Comparison of ENCODE assay signal across 12 cellular contexts in the genomic region with DNA sequence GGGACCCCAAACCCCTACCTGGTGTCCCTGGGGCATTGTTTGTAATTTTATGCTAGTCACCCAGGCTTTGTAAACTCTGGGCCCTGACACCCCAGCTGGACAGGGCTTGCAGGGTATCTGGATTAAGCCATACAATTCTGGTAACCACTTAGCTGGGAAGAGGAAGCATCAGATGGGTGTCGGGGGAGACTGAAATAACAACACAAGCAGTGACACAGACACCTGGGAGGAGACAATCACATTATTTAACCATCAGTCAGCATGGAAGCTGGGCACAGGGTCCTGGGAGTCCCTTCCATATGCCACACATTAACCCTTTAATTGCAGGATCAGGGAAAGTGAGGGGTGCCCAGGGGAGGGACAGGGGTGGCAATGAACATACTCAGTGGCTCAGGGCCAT. TPM values are rescaled to one million over a fixed set of nuclear protein-coding genes. Genes with fewer than 3 reads are reported as not detected.
DNase-seq lines count a peak whose midpoint lies in the region; FAIRE-seq and TF ChIP-seq lines count a peak whose summit lies in the region.
"Had no signal": no experiment of that assay in that cellular context is flagged by ENCODE, and none has a peak within 500 bp of the region (broad histone marks: within the 10 kb centered on the region; RNA-seq: fewer than 3 reads in every experiment).

No MANE protein-coding gene starts in this region.

- H4K20me1 ChIP-seq in BLaER1 treated with 17β-estradiol and CSF1 and Interleukin-3, amounts not matched to agents 10 nM and 100 nM: no peaks in the 10 kb centered on the region

- no peaks in the 10 kb centered on the region for H3K4me1 Mint-ChIP-seq in endodermal cell

- DNase-seq in KBM-7 (peak; percentile 38), endodermal cell (peak; percentile 31), ovary (no peak), HTR-8/SVneo (ENCODE audit: insufficient read length, low spot score) (no peak)
- DNase-seq in activated naive CD4-positive, alpha-beta T cell treated with anti-CD3 and anti-CD28 coated beads, Interleukin-2, amount 50 U/mL, for 16 hours: no peak
- DNase-seq: activated naive CD4-positive, alpha-beta T cell treated with anti-CD3 and anti-CD28 coated beads for 36 hours; effector CD4-positive, alpha-beta T cell; NK-92 treated with Interleukin-12 subunit alpha and Interleukin-12 subunit beta, amount 100 ng/mL, for 24 hours; nucleus accumbens; stomach had no signal

- TF ChIP-seq EP300 in ovary (IDR thresholded peaks at IDR 0.05): no peak

- H3K9ac ChIP-seq in BLaER1 treated with 17β-estradiol and CSF1 and Interleukin-3, amounts not matched to agents 10 nM and 100 nM: peak overlapping the region in 1 of 11 experiments; percentile 80; a peak in 2 of 22 replicates
- no peak overlapping the region for H3K9ac ChIP-seq in endodermal cell (ENCODE audit: extremely low read depth, low read length, poor library complexity, severe bottlenecking)

- peak overlapping the region in 4 of 11 experiments; percentile 62 to 77 (median 66); a peak in 3 of 22 replicates for H3K27ac ChIP-seq in BLaER1 treated with 17β-estradiol and CSF1 and Interleukin-3, amounts not matched to agents 10 nM and 100 nM
- H3K27ac ChIP-seq in endodermal cell (ENCODE audit: low read depth, low read length) (no peak overlapping the region), ovary (no peak overlapping the region)

- peak overlapping the region; percentile 68 to 91 (median 84) for H3K4me2 ChIP-seq in BLaER1 treated with 17β-estradiol and CSF1 and Interleukin-3, amounts not matched to agents 10 nM and 100 nM

- H3K36me3 Mint-ChIP-seq in endodermal cell (ENCODE audit: low read depth): no peaks in the 10 kb centered on the region

- no peak for FAIRE-seq in HTR-8/SVneo (lab: Jason Lieb, UNC)

- intact Hi-C loops in ovary (cut with DNase I): loop anchor here in 3 of 4 donors (2.0 to 5.0 kb wide), 2 partner anchors 85 to 86 kb away; no protein-coding TSS in a partner anchor

- no peaks in the 10 kb centered on the region for H3K9me3 ChIP-seq in BLaER1 treated with 17β-estradiol and CSF1 and Interleukin-3, amounts not matched to agents 10 nM and 100 nM (replicated peaks in 1 of 11)
- H3K9me3 ChIP-seq in endodermal cell (ENCODE audit: control insufficient read depth, low read length) (no peaks in the 10 kb centered on the region), ovary (no peaks in the 10 kb centered on the region)
- H3K9me3 ChIP-seq: stomach had no signal

- H3K9me3 Mint-ChIP-seq in endodermal cell: no peaks in the 10 kb centered on the region
- H3K9me3 Mint-ChIP-seq: activated naive CD4-positive, alpha-beta T cell treated with anti-CD3 and anti-CD28 coated beads for 36 hours had no signal

- no peak overlapping the region; a peak in 1 of 20 replicates for H3K4me3 ChIP-seq in BLaER1 treated with 17β-estradiol and CSF1 and Interleukin-3, amounts not matched to agents 10 nM and 100 nM
- H3K4me3 ChIP-seq in endodermal cell (ENCODE audit: low read length): no peak overlapping the region
- no peak overlapping the region for H3K4me3 ChIP-seq in ovary
- H3K4me3 ChIP-seq: lung had no signal

- no peaks in the 10 kb centered on the region for H3K36me3 ChIP-seq in BLaER1 treated with 17β-estradiol and CSF1 and Interleukin-3, amounts not matched to agents 10 nM and 100 nM
- no peaks in the 10 kb centered on the region for H3K36me3 ChIP-seq in endodermal cell (ENCODE audit: control insufficient read depth, insufficient read depth, low read length)
- H3K36me3 ChIP-seq in ovary: no peaks in the 10 kb centered on the region
- H3K36me3 ChIP-seq: stomach had no signal

- peaks cover 20 to 37% (median 26%) of the 10 kb centered on the region in 10 experiments for H3K4me1 ChIP-seq in BLaER1 treated with 17β-estradiol and CSF1 and Interleukin-3, amounts not matched to agents 10 nM and 100 nM
- no peaks in the 10 kb centered on the region for H3K4me1 ChIP-seq in endodermal cell (ENCODE audit: control insufficient read depth, insufficient read depth, low read length)
- no peaks in the 10 kb centered on the region for H3K4me1 ChIP-seq in ovary (ENCODE audit: insufficient read depth)

- no peak overlapping the region for H3K27ac Mint-ChIP-seq in endodermal cell
- H3K27ac Mint-ChIP-seq: activated naive CD4-positive, alpha-beta T cell treated with anti-CD3 and anti-CD28 coated beads for 36 hours had no signal

- TF ChIP-seq POLR2A in ovary (IDR thresholded peaks at IDR 0.05): no peak

- TF ChIP-seq CTCF in endodermal cell (conservative IDR thresholded peaks at IDR 0.05) (no peak), ovary (IDR thresholded peaks at IDR 0.05) (no peak)

- no peaks in the 10 kb centered on the region for H3K27me3 ChIP-seq in BLaER1 treated with 17β-estradiol and CSF1 and Interleukin-3, amounts not matched to agents 10 nM and 100 nM
- H3K27me3 ChIP-seq in endodermal cell (ENCODE audit: control insufficient read depth, insufficient read depth, low read length, poor library complexity, severe bottlenecking): peaks cover 15% of the 10 kb centered on the region
- no peaks in the 10 kb centered on the region for H3K27me3 ChIP-seq in ovary

- H3K27me3 Mint-ChIP-seq in endodermal cell (ENCODE audit: insufficient read depth): peaks cover 35% of the 10 kb centered on the region

- 86% methylated on average over 1 of the region's 1 CpG; no CpG with 5 or more reads in 1 of the 2 experiments for WGBS in endodermal cell (ENCODE audit: insufficient coverage in 1 of 2, insufficient read length in 1 of 2), 2 experiments
- WGBS in ovary, 3 donors: 85 to 100% (median 90%) methylated on average over 1 of the region's 1 CpG

- in situ Hi-C loops in KBM-7 (cut with MboI; ENCODE audit: low pct_unique_long_range_greater_than_20kb, low sequenced_read_pairs): no loop called here

- no peak overlapping the region for H3K4me3 Mint-ChIP-seq in endodermal cell

RNA-seq across cellular contexts. Expression of a gene that starts 29.8 kb away (rescaled TPM):
- total RNA-seq in endodermal cell (1 to 10 TPM; 1.3 to 2.8 TPM), ovary (1 to 10 TPM in 2 of 7 donors, under 1 TPM in 5; 0.53 to 1.2 (median 0.92) TPM)
- polyA plus RNA-seq in endodermal cell (2013, experiment 1 of 2): 17.6 TPM
- 13.1 TPM for polyA plus RNA-seq in endodermal cell (2013, experiment 2 of 2)
- polyA plus RNA-seq in ovary: under 1 TPM; 0.52 to 0.96 TPM

RNA-seq across cellular contexts. Expression of a gene that starts 38.0 kb away (rescaled TPM):
- 10 to 100 TPM; 24.8 to 27.2 TPM for total RNA-seq in endodermal cell
- 46.3 TPM for polyA plus RNA-seq in endodermal cell (2013, experiment 1 of 2)
- polyA plus RNA-seq in endodermal cell (2013, experiment 2 of 2): 38.0 TPM
- total RNA-seq in ovary: 10 to 100 TPM; 19.8 to 54.0 (median 48.5) TPM
- 10 to 100 TPM; 40.9 to 42.1 TPM for polyA plus RNA-seq in ovary

RNA-seq across cellular contexts. Expression of a gene that starts 38.2 kb away (rescaled TPM):
- 100 to 1,000 TPM; 123 to 163 TPM for total RNA-seq in endodermal cell
- polyA plus RNA-seq in endodermal cell (2013, experiment 1 of 2): 107 TPM
- 105 TPM for polyA plus RNA-seq in endodermal cell (2013, experiment 2 of 2)
- total RNA-seq in ovary: 10 to 100 TPM; 27.4 to 73.7 (median 61.2) TPM
- 10 to 100 TPM; 54.0 to 80.0 TPM for polyA plus RNA-seq in ovary

RNA-seq across cellular contexts. Expression of a gene that starts 42.0 kb away (rescaled TPM):
- total RNA-seq in endodermal cell: 1 to 10 TPM; 5.7 to 6.8 TPM
- polyA plus RNA-seq in endodermal cell (2013, experiment 1 of 2): 13.2 TPM
- polyA plus RNA-seq in endodermal cell (2013, experiment 2 of 2): 12.2 TPM
- 10 to 100 TPM in 2 of 7 donors, 1 to 10 TPM in 5; 4.0 to 18.4 (median 7.7) TPM for total RNA-seq in ovary
- 10 to 100 TPM in 1 of 2 donors, 1 to 10 TPM in 1; 9.4 to 10.3 TPM for polyA plus RNA-seq in ovary

RNA-seq across cellular contexts. Expression of a gene that starts 45.8 kb away (rescaled TPM):
- total RNA-seq in endodermal cell (10 to 100 TPM; 31.0 to 31.8 TPM), ovary (10 to 100 TPM; 20.7 to 70.6 (median 52.3) TPM)
- polyA plus RNA-seq in endodermal cell (2013, experiment 1 of 2): 65.4 TPM
- 55.9 TPM for polyA plus RNA-seq in endodermal cell (2013, experiment 2 of 2)
- 10 to 100 TPM; 37.3 to 51.7 TPM for polyA plus RNA-seq in ovary

Comparison
In these comparisons a context has a peak if more than half of its experiments do, and no peak if none do; other contexts are left out.
1. DNase-seq: peak in KBM-7 (single experiment) and endodermal cell (single experiment); none in ovary (0 of 5), activated naive CD4-positive, alpha-beta T cell treated with anti-CD3 and anti-CD28 coated beads, Interleukin-2, amount 50 U/mL, for 16 hours (single experiment) and HTR-8/SVneo (single experiment).